In the genomic region with DNA sequence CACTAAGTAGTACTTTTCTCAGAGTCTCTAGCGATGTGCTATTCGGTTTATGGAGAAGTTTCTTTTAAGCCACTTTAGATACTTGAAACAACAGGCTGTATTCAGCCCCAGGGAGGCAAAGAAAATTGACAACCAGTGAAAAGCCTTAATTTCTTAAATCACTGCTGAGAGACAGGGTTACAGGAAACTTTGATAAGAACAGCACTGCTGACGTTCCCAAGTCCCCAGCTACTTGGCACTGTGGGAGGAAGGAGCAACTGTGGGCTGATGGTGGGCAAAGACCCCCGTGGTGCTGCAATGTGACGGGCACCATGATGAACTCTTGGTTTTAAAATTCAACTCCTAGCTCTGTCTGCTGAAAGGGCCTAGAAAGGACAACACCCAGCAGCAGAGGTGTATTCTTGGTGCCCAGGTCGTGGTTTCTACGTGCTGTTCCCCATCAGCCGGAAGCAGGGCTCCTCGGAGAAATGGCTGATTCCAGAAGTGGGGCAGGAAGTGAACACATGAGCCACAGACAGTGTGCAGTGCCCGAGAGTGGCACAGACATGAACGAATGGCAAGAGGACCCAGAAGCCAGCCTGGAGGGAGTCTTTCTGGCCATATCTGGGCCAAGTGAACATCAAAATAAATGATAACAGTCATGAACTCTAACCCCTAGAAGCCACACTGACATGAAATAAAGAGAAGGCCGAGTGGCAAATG, we compare ENCODE assay signal across 10 cellular contexts. TPM values are rescaled to one million over a fixed set of nuclear protein-coding genes. Genes with fewer than 3 reads are reported as not detected.
DNase-seq lines count a peak whose midpoint lies in the region; ATAC-seq and TF ChIP-seq lines count a peak whose summit lies in the region.
"Had no signal": no experiment of that assay in that cellular context is flagged by ENCODE, and none has a peak within 500 bp of the region (broad histone marks: within the 10 kb centered on the region; RNA-seq: fewer than 3 reads in every experiment).

No MANE protein-coding gene starts in this region.

- 76 to 82% methylated on average over 8 to 12 of the region's 12 CpGs for WGBS in esophagus squamous epithelium, 2 donors
- WGBS in spleen, 5 donors = 39 to 47% (median 43%) methylated on average over 12 of the region's 12 CpGs

- peak; percentile 50 to 61 for DNase-seq in activated CD4-positive, alpha-beta T cell treated with anti-CD3 and anti-CD28 coated beads, Interleukin-2, amount 50 U/mL, for 48 hours
- DNase-seq in esophagus squamous epithelium (lab: John Stamatoyannopoulos, UW) = no peak
- no peak for DNase-seq in spleen
- no peak for DNase-seq in SW 1271 (lab: John Stamatoyannopoulos, UW)
- no peak for DNase-seq in colonic mucosa
- no peak for DNase-seq in NK-92 treated with Interleukin-12 subunit alpha and Interleukin-12 subunit beta, amount 100 ng/mL, for 24 hours (lab: John Stamatoyannopoulos, UW)
- DNase-seq: H7 had no signal

- H3K4me3 ChIP-seq in HUES48 (ENCODE audit: low read depth, low read length) = no peak overlapping the region
- no peak overlapping the region for H3K4me3 ChIP-seq in esophagus squamous epithelium
- H3K4me3 ChIP-seq in spleen = no peak overlapping the region
- no peak overlapping the region for H3K4me3 ChIP-seq in colonic mucosa

- H3K27me3 ChIP-seq in HUES48 (ENCODE audit: control insufficient read depth, insufficient read depth, low read length) (no peaks in the 10 kb centered on the region), esophagus squamous epithelium (no peaks in the 10 kb centered on the region), spleen (replicated peaks in 1 of 7) (no peaks in the 10 kb centered on the region), colonic mucosa (no peaks in the 10 kb centered on the region)

- no peak for ATAC-seq in GM18867 (IDR thresholded peaks at IDR 0.05; ENCODE audit: unreplicated experiment)

- no peaks in the 10 kb centered on the region for H3K9me3 ChIP-seq in HUES48 (ENCODE audit: control insufficient read depth, insufficient read depth, low read length)
- H3K9me3 ChIP-seq in esophagus squamous epithelium = no peaks in the 10 kb centered on the region
- no peaks in the 10 kb centered on the region for H3K9me3 ChIP-seq in spleen
- H3K9me3 ChIP-seq in colonic mucosa = no peaks in the 10 kb centered on the region

- no peak for TF ChIP-seq CTCF in esophagus squamous epithelium (IDR thresholded peaks at IDR 0.05)
- TF ChIP-seq CTCF in spleen (IDR thresholded peaks at IDR 0.05 in 8 of 11, conservative IDR thresholded peaks at IDR 0.05 in 3 of 11) = no peak
- TF ChIP-seq CTCF in colonic mucosa (IDR thresholded peaks at IDR 0.05) = no peak

- peaks cover 22% of the 10 kb centered on the region for H3K36me3 ChIP-seq in HUES48 (ENCODE audit: control insufficient read depth, insufficient read depth, low read length)
- H3K36me3 ChIP-seq in esophagus squamous epithelium = peaks cover 13 to 31% (median 13%) of the 10 kb centered on the region in 3 donors
- H3K36me3 ChIP-seq in spleen = peaks cover 0 to 35% (median 23%) of the 10 kb centered on the region in 6 donors
- H3K36me3 ChIP-seq in colonic mucosa = peaks cover 18% of the 10 kb centered on the region

- H3K4me1 ChIP-seq in HUES48 (ENCODE audit: control insufficient read depth, insufficient read depth, low read length) (peaks cover 43% of the 10 kb centered on the region), esophagus squamous epithelium (peaks cover 25 to 77% (median 48%) of the 10 kb centered on the region in 3 donors), spleen (peaks cover 68 to 96% (median 81%) of the 10 kb centered on the region in 6 donors), colonic mucosa (peaks cover 13% of the 10 kb centered on the region)

- TF ChIP-seq POLR2A in esophagus squamous epithelium (IDR thresholded peaks at IDR 0.05) = no peak
- TF ChIP-seq POLR2A in spleen (IDR thresholded peaks at IDR 0.05) = no peak

- no peak overlapping the region for H3K9ac ChIP-seq in HUES48 (ENCODE audit: low read depth, low read length)
- H3K9ac ChIP-seq in colonic mucosa (ENCODE audit: low read depth in 2 of 2, low read length in 2 of 2) = no peak overlapping the region
- H3K9ac ChIP-seq: parathyroid adenoma had no signal

- H3K27ac ChIP-seq in HUES48 (ENCODE audit: low read depth, low read length) (peak overlapping the region; percentile 40), esophagus squamous epithelium (peak overlapping the region; percentile 23 to 97 (median 90)), spleen (peak overlapping the region in 6 of 8 donors; percentile 22 to 99 (median 97)), colonic mucosa (no peak overlapping the region)
- H3K27ac ChIP-seq: parathyroid adenoma had no signal

- intact Hi-C loops in esophagus squamous epithelium (cut with DNase I) = no loop called here
- intact Hi-C loops in spleen (cut with DNase I; ENCODE audit: low total_unique reads) = no loop called here
- intact Hi-C loops in colonic mucosa (cut with DNase I) = loop anchor here (5.0 kb wide), 1 partner anchor 66 kb away; a partner anchor contains a TSS

RNA-seq across cellular contexts. Expression of a gene that starts 5.3 kb away (rescaled TPM):
- total RNA-seq in esophagus squamous epithelium (100 to 1,000 TPM in 3 of 4 donors, 10 to 100 TPM in 1; 83.1 to 132 (median 114) TPM), spleen (100 to 1,000 TPM; 121 to 189 (median 165) TPM), colonic mucosa (100 to 1,000 TPM; 218 to 414 TPM)
- 10 to 100 TPM; 57.6 to 69.3 (median 64.9) TPM for polyA plus RNA-seq in spleen

RNA-seq across cellular contexts. Expression of a gene that starts 50.3 kb away (rescaled TPM):
- total RNA-seq in esophagus squamous epithelium (10 to 100 TPM; 22.9 to 55.0 (median 46.5) TPM), spleen (100 to 1,000 TPM in 1 of 7 donors, 10 to 100 TPM in 6; 62.2 to 101 (median 68.6) TPM), colonic mucosa (10 to 100 TPM; 81.3 to 82.8 TPM)
- 10 to 100 TPM; 38.2 to 90.7 (median 57.9) TPM for polyA plus RNA-seq in spleen

RNA-seq across cellular contexts. Expression of a gene that starts 52.5 kb away (rescaled TPM):
- total RNA-seq in esophagus squamous epithelium = 10 to 100 TPM in 2 of 4 donors, 1 to 10 TPM in 2; 6.6 to 47.1 (median 18.5) TPM
- 100 to 1,000 TPM; 285 to 754 (median 415) TPM for total RNA-seq in spleen
- 100 to 1,000 TPM in 2 of 3 donors, 10 to 100 TPM in 1; 92.1 to 332 (median 250) TPM for polyA plus RNA-seq in spleen
- total RNA-seq in colonic mucosa = 10 to 100 TPM; 13.1 to 27.1 TPM

Comparison
In these comparisons a context has a peak if more than half of its experiments do, and no peak if none do; other contexts are left out.
1. DNase-seq: peak in activated CD4-positive, alpha-beta T cell treated with anti-CD3 and anti-CD28 coated beads, Interleukin-2, amount 50 U/mL, for 48 hours (2 of 2); none in esophagus squamous epithelium (single experiment), spleen (single experiment), SW 1271 (0 of 2), colonic mucosa (single experiment) and NK-92 treated with Interleukin-12 subunit alpha and Interleukin-12 subunit beta, amount 100 ng/mL, for 24 hours (single experiment).
2. RNA of a gene that starts 52.5 kb away (total RNA-seq): 285 to 754 TPM in spleen; 6.6 to 47.1 TPM in esophagus squamous epithelium and 13.1 to 27.1 TPM in colonic mucosa; every median in the first group is over 4 times any median in the second.